In the genomic region with DNA sequence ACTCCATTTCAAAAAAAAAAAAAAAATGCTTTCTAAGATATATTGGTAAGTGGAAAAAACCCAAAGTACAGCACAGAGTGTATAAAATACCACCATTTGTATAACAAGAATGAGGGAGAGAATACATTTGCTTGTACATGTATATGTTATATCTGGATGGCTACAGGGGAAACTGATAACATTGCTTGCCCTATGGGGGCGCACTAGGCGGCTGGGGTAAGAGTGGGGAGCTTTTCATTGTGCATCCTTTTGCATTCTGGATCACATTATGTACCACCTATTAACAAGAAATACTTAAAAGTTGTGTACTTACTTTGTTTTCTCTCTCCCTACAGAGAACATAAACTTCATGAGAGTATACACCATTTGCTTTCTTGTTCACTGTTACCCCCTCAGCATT, we compare ENCODE assay signal across 30 cellular contexts. TPM values are rescaled to one million over a fixed set of nuclear protein-coding genes. Genes with fewer than 3 reads are reported as not detected.
"Had no signal": no experiment of that assay in that cellular context is flagged by ENCODE, and none has a peak within 500 bp of the region (broad histone marks: within the 10 kb centered on the region; RNA-seq: fewer than 3 reads in every experiment).

No MANE protein-coding gene starts in this region.

- ATAC-seq: heart right ventricle; left lobe of liver; naive thymus-derived CD4-positive, alpha-beta T cell; sciatic nerve; stimulated activated memory B cell treated with anti-CD40 and anti-IgM and Interleukin-4, amounts not matched to agents 10 μg/mL and 1 μg/mL and 100 μg/mL, for 72 hours; upper lobe of right lung had no signal

- DNase-seq: effector CD4-positive, alpha-beta T cell; endodermal cell; erythroblast; foreskin melanocyte; heart right ventricle; islet precursor cell; mammary epithelial cell; naive thymus-derived CD4-positive, alpha-beta T cell; nephron progenitor cell; spleen; stimulated activated CD4-positive, alpha-beta T cell treated with anti-CD3 and anti-CD28 coated beads, Interleukin-15, amount 100 ng/mL, for 24 hours; stimulated activated CD4-positive, alpha-beta T cell treated with anti-CD3 and anti-CD28 coated beads, Interleukin-1b, Interleukin-23, amount 100 ng/mL, for 48 hours; stimulated activated CD4-positive, alpha-beta T cell treated with anti-CD3 and anti-CD28 coated beads, Interleukin-4, amount 100 ng/mL, for 24 hours; testis had no signal

- H3K27ac ChIP-seq: heart right ventricle, neutrophil, spleen, testis, tibial nerve, upper lobe of right lung, vagina had no signal

- H3K27me3 Mint-ChIP-seq: stimulated activated memory B cell treated with anti-CD40 and anti-IgM and Interleukin-4, amounts not matched to agents 10 μg/mL and 1 μg/mL and 100 μg/mL, for 72 hours; stimulated activated naive CD8-positive, alpha-beta T cell treated with anti-CD3 and anti-CD28 coated beads, Interleukin-15, Interleukin-2, amounts not matched to agents 100 ng/mL and 50 ng/mL, for 24 hours had no signal

- H3K27ac Mint-ChIP-seq: endodermal cell; naive thymus-derived CD4-positive, alpha-beta T cell; nephron progenitor cell; stimulated activated memory B cell treated with anti-CD40 and anti-IgM and Interleukin-4, amounts not matched to agents 10 μg/mL and 1 μg/mL and 100 μg/mL, for 72 hours; stimulated activated naive CD8-positive, alpha-beta T cell treated with anti-CD3 and anti-CD28 coated beads, Interleukin-15, Interleukin-2, amounts not matched to agents 100 ng/mL and 50 ng/mL, for 24 hours had no signal

- H3K4me1 ChIP-seq: upper lobe of right lung, vagina had no signal

- H3K36me3 Mint-ChIP-seq: naive thymus-derived CD4-positive, alpha-beta T cell; stimulated activated memory B cell treated with anti-CD40 and anti-IgM and Interleukin-4, amounts not matched to agents 10 μg/mL and 1 μg/mL and 100 μg/mL, for 72 hours had no signal

- H3K4me3 Mint-ChIP-seq: endodermal cell; naive thymus-derived CD4-positive, alpha-beta T cell; nephron progenitor cell; stimulated activated memory B cell treated with anti-CD40 and anti-IgM and Interleukin-4, amounts not matched to agents 10 μg/mL and 1 μg/mL and 100 μg/mL, for 72 hours; stimulated activated naive CD8-positive, alpha-beta T cell treated with anti-CD3 and anti-CD28 coated beads, Interleukin-15, Interleukin-2, amounts not matched to agents 100 ng/mL and 50 ng/mL, for 24 hours had no signal

- H3K9me3 Mint-ChIP-seq: endodermal cell; naive thymus-derived CD4-positive, alpha-beta T cell; nephron progenitor cell; stimulated activated memory B cell treated with anti-CD40 and anti-IgM and Interleukin-4, amounts not matched to agents 10 μg/mL and 1 μg/mL and 100 μg/mL, for 72 hours; stimulated activated naive CD8-positive, alpha-beta T cell treated with anti-CD3 and anti-CD28 coated beads, Interleukin-15, Interleukin-2, amounts not matched to agents 100 ng/mL and 50 ng/mL, for 24 hours had no signal

- H3K4me3 ChIP-seq: heart right ventricle, spleen, testis, tibial nerve, upper lobe of right lung, vagina had no signal

- H3K27me3 ChIP-seq: heart right ventricle, neutrophil, spleen, testis, tibial nerve, upper lobe of right lung, vagina had no signal

- H3K9me3 ChIP-seq: heart right ventricle, neutrophil, spleen, testis, tibial nerve, upper lobe of right lung, vagina had no signal

- H3K36me3 ChIP-seq: heart right ventricle, neutrophil, spleen, tibial nerve, upper lobe of right lung, vagina had no signal

RNA-seq across cellular contexts. Expression of a gene that starts 28.6 kb away (rescaled TPM):
- total RNA-seq: dermis microvascular lymphatic vessel endothelial cell; endothelial cell of umbilical vein; left lobe of liver; lower leg skin; mesenteric fat pad; mononuclear cell; naive thymus-derived CD4-positive, alpha-beta T cell; osteoblast; pulmonary artery endothelial cell; sciatic nerve; spleen; subcutaneous adipose tissue; tibial nerve; upper lobe of right lung had no signal
- polyA plus RNA-seq: endothelial cell of umbilical vein; heart right ventricle; mammary epithelial cell; naive thymus-derived CD4-positive, alpha-beta T cell; spleen had no signal
